In the genomic region with DNA sequence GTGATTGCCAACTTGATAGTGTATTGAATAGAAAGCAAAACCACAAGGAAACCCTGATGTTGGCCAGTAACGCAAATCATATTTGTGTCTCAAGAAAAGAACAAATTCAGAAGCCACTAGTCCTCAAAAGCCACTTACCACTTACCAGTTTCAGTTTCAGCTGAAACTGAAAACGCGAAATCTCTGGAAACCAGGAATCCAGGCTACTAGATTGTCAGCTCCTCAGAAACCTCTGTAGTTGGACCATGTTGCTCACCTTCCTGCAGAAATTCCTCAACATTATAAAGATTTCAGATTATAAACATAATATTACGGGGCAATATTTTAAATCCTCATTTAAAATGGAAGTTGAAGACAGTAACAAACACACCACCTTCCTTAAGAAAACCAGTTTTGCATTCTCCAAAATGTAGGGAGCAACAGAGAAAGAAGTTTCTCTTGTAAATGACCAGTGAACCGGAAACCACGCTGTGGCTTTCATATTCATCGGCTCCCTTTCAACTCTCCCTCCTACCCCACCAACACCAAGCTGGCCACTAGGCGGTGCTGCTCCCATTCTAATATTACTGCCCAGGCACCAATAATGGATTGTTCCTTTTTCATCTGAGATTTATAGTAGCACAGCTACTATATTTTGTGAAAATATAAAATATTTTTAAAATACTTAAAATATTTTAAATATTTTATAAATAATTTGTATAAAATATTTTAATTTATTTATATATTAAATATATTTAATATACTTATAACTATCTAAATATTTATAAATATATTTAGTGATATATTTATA, we compare ENCODE assay signal across 1 cellular context.
A peak's percentile ranks its signal among the peaks of the same experiment; 100 is the strongest.
TF ChIP-seq lines count a peak whose summit lies in the region.

No MANE protein-coding gene starts in this region.

TF ChIP-seq in HEK293, 187 proteins besides CTCF, POLR2A, EP300 and RAD21 (continued from another document):
- TF ChIP-seq ZNF391 (tag by site-specific recombination; IDR thresholded peaks at IDR 0.05; ENCODE audit: borderline replicate concordance, low read depth) (no peak), ZNF37A (tag by site-specific recombination; IDR thresholded peaks at IDR 0.05) (no peak), ZSCAN16 (tag by site-specific recombination; IDR thresholded peaks at IDR 0.05) (no peak), ZBTB48 (tag by site-specific recombination; IDR thresholded peaks at IDR 0.05) (no peak), GLIS1 (tag by site-specific recombination; IDR thresholded peaks at IDR 0.05) (no peak), ZNF544 (tag by site-specific recombination; IDR thresholded peaks at IDR 0.05) (no peak), ZNF514 (tag by site-specific recombination; IDR thresholded peaks at IDR 0.05) (no peak), SCRT1 (tag by site-specific recombination; IDR thresholded peaks at IDR 0.05; ENCODE audit: borderline replicate concordance) (no peak), ZNF624 (tag by site-specific recombination; IDR thresholded peaks at IDR 0.05) (no peak), GLI4 (tag by site-specific recombination; IDR thresholded peaks at IDR 0.05) (no peak), SALL2 (tag by site-specific recombination; IDR thresholded peaks at IDR 0.05; ENCODE audit: borderline replicate concordance) (no peak), ZNF146 (tag by site-specific recombination; IDR thresholded peaks at IDR 0.05) (no peak), WT1 (tag by site-specific recombination; IDR thresholded peaks at IDR 0.05) (no peak), ZEB2 (tag by site-specific recombination; IDR thresholded peaks at IDR 0.05) (no peak), ZNF16 (tag by site-specific recombination; IDR thresholded peaks at IDR 0.05; ENCODE audit: low read depth) (no peak), ZNF416 (tag by site-specific recombination; IDR thresholded peaks at IDR 0.05) (no peak), ZNF510 (tag by site-specific recombination; IDR thresholded peaks at IDR 0.05; ENCODE audit: insufficient replicate concordance) (no peak), ZNF530 (tag by site-specific recombination; IDR thresholded peaks at IDR 0.05; ENCODE audit: low read depth) (no peak), KLF8 (tag by site-specific recombination; IDR thresholded peaks at IDR 0.05) (no peak), ZNF302 (tag by site-specific recombination; IDR thresholded peaks at IDR 0.05; ENCODE audit: low read depth) (no peak), ZNF768 (tag by site-specific recombination; IDR thresholded peaks at IDR 0.05) (no peak), GLI2 (tag by site-specific recombination; IDR thresholded peaks at IDR 0.05; ENCODE audit: borderline replicate concordance, low read depth) (no peak), ZNF140 (tag by site-specific recombination; IDR thresholded peaks at IDR 0.05) (no peak), ZNF837 (tag by site-specific recombination; IDR thresholded peaks at IDR 0.05) (no peak), FEZF1 (tag by site-specific recombination; IDR thresholded peaks at IDR 0.05) (no peak), ZNF660 (tag by site-specific recombination; IDR thresholded peaks at IDR 0.05) (0 out of 2 replicates have a peak, but pooled peaks have one; percentile 45)
- TF ChIP-seq, protein P1, sequence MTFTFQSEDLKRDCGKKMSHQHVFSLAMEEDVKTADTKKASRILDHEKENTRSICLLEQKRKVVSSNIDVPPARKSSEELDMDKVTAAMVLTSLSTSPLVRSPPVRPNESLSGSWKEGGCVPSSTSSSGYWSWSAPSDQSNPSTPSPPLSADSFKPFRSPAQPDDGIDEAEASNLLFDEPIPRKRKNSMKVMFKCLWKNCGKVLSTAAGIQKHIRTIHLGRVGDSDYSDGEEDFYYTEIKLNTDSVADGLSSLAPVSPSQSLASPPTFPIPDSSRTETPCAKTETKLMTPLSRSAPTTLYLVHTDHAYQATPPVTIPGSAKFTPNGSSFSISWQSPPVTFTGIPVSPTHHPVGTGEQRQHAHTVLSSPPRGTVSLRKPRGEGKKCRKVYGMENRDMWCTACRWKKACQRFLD (tag by site-specific recombination; IDR thresholded peaks at IDR 0.05): no peak
- TF ChIP-seq, protein P2, sequence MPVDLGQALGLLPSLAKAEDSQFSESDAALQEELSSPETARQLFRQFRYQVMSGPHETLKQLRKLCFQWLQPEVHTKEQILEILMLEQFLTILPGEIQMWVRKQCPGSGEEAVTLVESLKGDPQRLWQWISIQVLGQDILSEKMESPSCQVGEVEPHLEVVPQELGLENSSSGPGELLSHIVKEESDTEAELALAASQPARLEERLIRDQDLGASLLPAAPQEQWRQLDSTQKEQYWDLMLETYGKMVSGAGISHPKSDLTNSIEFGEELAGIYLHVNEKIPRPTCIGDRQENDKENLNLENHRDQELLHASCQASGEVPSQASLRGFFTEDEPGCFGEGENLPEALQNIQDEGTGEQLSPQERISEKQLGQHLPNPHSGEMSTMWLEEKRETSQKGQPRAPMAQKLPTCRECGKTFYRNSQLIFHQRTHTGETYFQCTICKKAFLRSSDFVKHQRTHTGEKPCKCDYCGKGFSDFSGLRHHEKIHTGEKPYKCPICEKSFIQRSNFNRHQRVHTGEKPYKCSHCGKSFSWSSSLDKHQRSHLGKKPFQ (tag by site-specific recombination; IDR thresholded peaks at IDR 0.05): no peak
- TF ChIP-seq, protein P3, sequence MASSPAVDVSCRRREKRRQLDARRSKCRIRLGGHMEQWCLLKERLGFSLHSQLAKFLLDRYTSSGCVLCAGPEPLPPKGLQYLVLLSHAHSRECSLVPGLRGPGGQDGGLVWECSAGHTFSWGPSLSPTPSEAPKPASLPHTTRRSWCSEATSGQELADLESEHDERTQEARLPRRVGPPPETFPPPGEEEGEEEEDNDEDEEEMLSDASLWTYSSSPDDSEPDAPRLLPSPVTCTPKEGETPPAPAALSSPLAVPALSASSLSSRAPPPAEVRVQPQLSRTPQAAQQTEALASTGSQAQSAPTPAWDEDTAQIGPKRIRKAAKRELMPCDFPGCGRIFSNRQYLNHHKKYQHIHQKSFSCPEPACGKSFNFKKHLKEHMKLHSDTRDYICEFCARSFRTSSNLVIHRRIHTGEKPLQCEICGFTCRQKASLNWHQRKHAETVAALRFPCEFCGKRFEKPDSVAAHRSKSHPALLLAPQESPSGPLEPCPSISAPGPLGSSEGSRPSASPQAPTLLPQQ (tag by site-specific recombination; IDR thresholded peaks at IDR 0.05): peak; percentile 23; the same call in 1 of the 2 replicates
- TF ChIP-seq, protein P4, sequence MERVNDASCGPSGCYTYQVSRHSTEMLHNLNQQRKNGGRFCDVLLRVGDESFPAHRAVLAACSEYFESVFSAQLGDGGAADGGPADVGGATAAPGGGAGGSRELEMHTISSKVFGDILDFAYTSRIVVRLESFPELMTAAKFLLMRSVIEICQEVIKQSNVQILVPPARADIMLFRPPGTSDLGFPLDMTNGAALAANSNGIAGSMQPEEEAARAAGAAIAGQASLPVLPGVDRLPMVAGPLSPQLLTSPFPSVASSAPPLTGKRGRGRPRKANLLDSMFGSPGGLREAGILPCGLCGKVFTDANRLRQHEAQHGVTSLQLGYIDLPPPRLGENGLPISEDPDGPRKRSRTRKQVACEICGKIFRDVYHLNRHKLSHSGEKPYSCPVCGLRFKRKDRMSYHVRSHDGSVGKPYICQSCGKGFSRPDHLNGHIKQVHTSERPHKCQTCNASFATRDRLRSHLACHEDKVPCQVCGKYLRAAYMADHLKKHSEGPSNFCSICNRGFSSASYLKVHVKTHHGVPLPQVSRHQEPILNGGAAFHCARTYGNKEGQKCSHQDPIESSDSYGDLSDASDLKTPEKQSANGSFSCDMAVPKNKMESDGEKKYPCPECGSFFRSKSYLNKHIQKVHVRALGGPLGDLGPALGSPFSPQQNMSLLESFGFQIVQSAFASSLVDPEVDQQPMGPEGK (tag by site-specific recombination; IDR thresholded peaks at IDR 0.05): no peak
- TF ChIP-seq, protein P5, sequence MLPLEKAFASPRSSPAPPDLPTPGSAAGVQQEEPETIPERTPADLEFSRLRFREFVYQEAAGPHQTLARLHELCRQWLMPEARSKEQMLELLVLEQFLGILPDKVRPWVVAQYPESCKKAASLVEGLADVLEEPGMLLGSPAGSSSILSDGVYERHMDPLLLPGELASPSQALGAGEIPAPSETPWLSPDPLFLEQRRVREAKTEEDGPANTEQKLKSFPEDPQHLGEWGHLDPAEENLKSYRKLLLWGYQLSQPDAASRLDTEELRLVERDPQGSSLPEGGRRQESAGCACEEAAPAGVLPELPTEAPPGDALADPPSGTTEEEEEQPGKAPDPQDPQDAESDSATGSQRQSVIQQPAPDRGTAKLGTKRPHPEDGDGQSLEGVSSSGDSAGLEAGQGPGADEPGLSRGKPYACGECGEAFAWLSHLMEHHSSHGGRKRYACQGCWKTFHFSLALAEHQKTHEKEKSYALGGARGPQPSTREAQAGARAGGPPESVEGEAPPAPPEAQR (tag by site-specific recombination; IDR thresholded peaks at IDR 0.05): no peak
- TF ChIP-seq, protein P6, sequence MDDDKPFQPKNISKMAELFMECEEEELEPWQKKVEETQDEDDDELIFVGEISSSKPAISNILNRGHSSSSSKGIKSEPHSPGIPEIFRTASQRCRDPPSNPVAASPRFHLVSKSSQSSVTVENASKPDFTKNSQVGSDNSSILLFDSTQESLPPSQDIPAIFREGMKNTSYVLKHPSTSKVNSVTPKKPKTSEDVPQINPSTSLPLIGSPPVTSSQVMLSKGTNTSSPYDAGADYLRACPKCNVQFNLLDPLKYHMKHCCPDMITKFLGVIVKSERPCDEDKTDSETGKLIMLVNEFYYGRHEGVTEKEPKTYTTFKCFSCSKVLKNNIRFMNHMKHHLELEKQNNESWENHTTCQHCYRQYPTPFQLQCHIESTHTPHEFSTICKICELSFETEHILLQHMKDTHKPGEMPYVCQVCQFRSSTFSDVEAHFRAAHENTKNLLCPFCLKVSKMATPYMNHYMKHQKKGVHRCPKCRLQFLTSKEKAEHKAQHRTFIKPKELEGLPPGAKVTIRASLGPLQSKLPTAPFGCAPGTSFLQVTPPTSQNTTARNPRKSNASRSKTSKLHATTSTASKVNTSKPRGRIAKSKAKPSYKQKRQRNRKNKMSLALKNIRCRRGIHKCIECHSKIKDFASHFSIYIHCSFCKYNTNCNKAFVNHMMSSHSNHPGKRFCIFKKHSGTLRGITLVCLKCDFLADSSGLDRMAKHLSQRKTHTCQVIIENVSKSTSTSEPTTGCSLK (tag by site-specific recombination; IDR thresholded peaks at IDR 0.05): no peak
- TF ChIP-seq, protein P7, sequence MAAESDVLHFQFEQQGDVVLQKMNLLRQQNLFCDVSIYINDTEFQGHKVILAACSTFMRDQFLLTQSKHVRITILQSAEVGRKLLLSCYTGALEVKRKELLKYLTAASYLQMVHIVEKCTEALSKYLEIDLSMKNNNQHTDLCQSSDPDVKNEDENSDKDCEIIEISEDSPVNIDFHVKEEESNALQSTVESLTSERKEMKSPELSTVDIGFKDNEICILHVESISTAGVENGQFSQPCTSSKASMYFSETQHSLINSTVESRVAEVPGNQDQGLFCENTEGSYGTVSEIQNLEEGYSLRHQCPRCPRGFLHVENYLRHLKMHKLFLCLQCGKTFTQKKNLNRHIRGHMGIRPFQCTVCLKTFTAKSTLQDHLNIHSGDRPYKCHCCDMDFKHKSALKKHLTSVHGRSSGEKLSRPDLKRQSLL (tag by site-specific recombination; IDR thresholded peaks at IDR 0.05): no peak
- TF ChIP-seq, protein P8, sequence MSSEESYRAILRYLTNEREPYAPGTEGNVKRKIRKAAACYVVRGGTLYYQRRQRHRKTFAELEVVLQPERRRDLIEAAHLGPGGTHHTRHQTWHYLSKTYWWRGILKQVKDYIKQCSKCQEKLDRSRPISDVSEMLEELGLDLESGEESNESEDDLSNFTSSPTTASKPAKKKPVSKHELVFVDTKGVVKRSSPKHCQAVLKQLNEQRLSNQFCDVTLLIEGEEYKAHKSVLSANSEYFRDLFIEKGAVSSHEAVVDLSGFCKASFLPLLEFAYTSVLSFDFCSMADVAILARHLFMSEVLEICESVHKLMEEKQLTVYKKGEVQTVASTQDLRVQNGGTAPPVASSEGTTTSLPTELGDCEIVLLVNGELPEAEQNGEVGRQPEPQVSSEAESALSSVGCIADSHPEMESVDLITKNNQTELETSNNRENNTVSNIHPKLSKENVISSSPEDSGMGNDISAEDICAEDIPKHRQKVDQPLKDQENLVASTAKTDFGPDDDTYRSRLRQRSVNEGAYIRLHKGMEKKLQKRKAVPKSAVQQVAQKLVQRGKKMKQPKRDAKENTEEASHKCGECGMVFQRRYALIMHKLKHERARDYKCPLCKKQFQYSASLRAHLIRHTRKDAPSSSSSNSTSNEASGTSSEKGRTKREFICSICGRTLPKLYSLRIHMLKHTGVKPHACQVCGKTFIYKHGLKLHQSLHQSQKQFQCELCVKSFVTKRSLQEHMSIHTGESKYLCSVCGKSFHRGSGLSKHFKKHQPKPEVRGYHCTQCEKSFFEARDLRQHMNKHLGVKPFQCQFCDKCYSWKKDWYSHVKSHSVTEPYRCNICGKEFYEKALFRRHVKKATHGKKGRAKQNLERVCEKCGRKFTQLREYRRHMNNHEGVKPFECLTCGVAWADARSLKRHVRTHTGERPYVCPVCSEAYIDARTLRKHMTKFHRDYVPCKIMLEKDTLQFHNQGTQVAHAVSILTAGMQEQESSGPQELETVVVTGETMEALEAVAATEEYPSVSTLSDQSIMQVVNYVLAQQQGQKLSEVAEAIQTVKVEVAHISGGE (tag by site-specific recombination; conservative IDR thresholded peaks at IDR 0.05; ENCODE audit: low read depth): no peak
